17 cellular contexts compared by ENCODE assay signal in genomic region chr1:15958788-15959187, GRCh38. TPM values are rescaled to one million over a fixed set of nuclear protein-coding genes. Genes with fewer than 3 reads are reported as not detected.
DNase-seq lines count a peak whose midpoint lies in the region; ATAC-seq and TF ChIP-seq lines count a peak whose summit lies in the region.
"Had no signal": no experiment of that assay in that cellular context is flagged by ENCODE, and none has a peak within 500 bp of the region (broad histone marks: within the 10 kb centered on the region; RNA-seq: fewer than 3 reads in every experiment).

No MANE protein-coding gene starts in this region.

- intact Hi-C loops in activated CD4-positive, alpha-beta memory T cell treated with anti-CD3 and anti-CD28 coated beads for 36 hours (cut with micrococcal nuclease) = loop anchor here (1.0 kb wide), 2 partner anchors 7 to 8 kb away; no protein-coding TSS in a partner anchor
- intact Hi-C loops in spleen (cut with DNase I; ENCODE audit: low total_unique reads) = no loop called here

- H3K36me3 ChIP-seq in RWPE2 (ENCODE audit: low read depth) (peaks cover 3% of the 10 kb centered on the region), endodermal cell (ENCODE audit: control insufficient read depth, insufficient read depth, low read length) (peaks cover under 1% of the 10 kb centered on the region), spleen (peaks cover 0 to 24% (median 0%) of the 10 kb centered on the region in 6 donors)

- POLR2A ChIA-PET in activated CD4-positive, alpha-beta memory T cell treated with anti-CD3 and anti-CD28 coated beads for 36 hours (lab: Charles Lee) = interaction anchor here (1.4 to 2.6 kb wide), 3 partner anchors 9 to 17 kb away, joined by 3 to 10 read pairs (median 9); partner anchors contain the start of gene ZBTB17
- POLR2A ChIA-PET in activated CD4-positive, alpha-beta memory T cell treated with anti-CD3 and anti-CD28 coated beads, Interleukin-2, amount 10 ng/mL, durations not matched to agents 7 days and 5 days (lab: Charles Lee) = interaction anchor here (1.5 to 1.9 kb wide), 2 partner anchors 9 to 17 kb away, joined by 4 to 6 read pairs; no protein-coding TSS in a partner anchor

- ATAC-seq in RWPE2 (ENCODE audit: low read depth) (no peak), GM18873 (IDR thresholded peaks at IDR 0.05; ENCODE audit: low FRiP score, unreplicated experiment) (no peak)

- TF ChIP-seq POLR2A in spleen (IDR thresholded peaks at IDR 0.05) = no peak

- no peaks in the 10 kb centered on the region for H3K27me3 Mint-ChIP-seq in activated CD4-positive, alpha-beta memory T cell treated with anti-CD3 and anti-CD28 coated beads for 36 hours
- no peaks in the 10 kb centered on the region for H3K27me3 Mint-ChIP-seq in activated CD4-positive, alpha-beta memory T cell treated with anti-CD3 and anti-CD28 coated beads, Interleukin-2, amount 10 ng/mL, durations not matched to agents 7 days and 5 days
- peaks cover 3% of the 10 kb centered on the region for H3K27me3 Mint-ChIP-seq in endodermal cell (ENCODE audit: insufficient read depth)

- no peak overlapping the region for H3K4me3 Mint-ChIP-seq in activated CD4-positive, alpha-beta memory T cell treated with anti-CD3 and anti-CD28 coated beads for 36 hours
- H3K4me3 Mint-ChIP-seq in activated CD4-positive, alpha-beta memory T cell treated with anti-CD3 and anti-CD28 coated beads, Interleukin-2, amount 10 ng/mL, durations not matched to agents 7 days and 5 days = no peak overlapping the region
- H3K4me3 Mint-ChIP-seq in endodermal cell = no peak overlapping the region
- H3K4me3 Mint-ChIP-seq: neural crest cell had no signal

- no peak overlapping the region for H3K4me3 ChIP-seq in RWPE2 (ENCODE audit: severe bottlenecking)
- no peak overlapping the region for H3K4me3 ChIP-seq in endodermal cell (ENCODE audit: low read length)
- no peak overlapping the region for H3K4me3 ChIP-seq in spleen
- H3K4me3 ChIP-seq: esophagus squamous epithelium had no signal

- TF ChIP-seq CTCF in RWPE2 (IDR thresholded peaks at IDR 0.05; ENCODE audit: poor library complexity, severe bottlenecking) (peak; percentile 39), endodermal cell (conservative IDR thresholded peaks at IDR 0.05) (peak; percentile 26), spleen (IDR thresholded peaks at IDR 0.05 in 8 of 11, conservative IDR thresholded peaks at IDR 0.05 in 3 of 11) (no peak)

- peaks cover 88% of the 10 kb centered on the region for H3K4me1 Mint-ChIP-seq in activated CD4-positive, alpha-beta memory T cell treated with anti-CD3 and anti-CD28 coated beads for 36 hours (ENCODE audit: low read depth)
- peaks cover 47% of the 10 kb centered on the region for H3K4me1 Mint-ChIP-seq in activated CD4-positive, alpha-beta memory T cell treated with anti-CD3 and anti-CD28 coated beads, Interleukin-2, amount 10 ng/mL, durations not matched to agents 7 days and 5 days
- H3K4me1 Mint-ChIP-seq in endodermal cell = peaks cover 49% of the 10 kb centered on the region

- H3K27me3 ChIP-seq in RWPE2 (ENCODE audit: insufficient read depth, poor library complexity, severe bottlenecking) = no peaks in the 10 kb centered on the region
- no peaks in the 10 kb centered on the region for H3K27me3 ChIP-seq in endodermal cell (ENCODE audit: control insufficient read depth, insufficient read depth, low read length, poor library complexity, severe bottlenecking)
- H3K27me3 ChIP-seq in spleen (replicated peaks in 1 of 7) = no peaks in the 10 kb centered on the region
- H3K27me3 ChIP-seq: esophagus squamous epithelium had no signal

- CTCF ChIA-PET in activated CD4-positive, alpha-beta memory T cell treated with anti-CD3 and anti-CD28 coated beads for 36 hours (lab: Charles Lee) = interaction anchor here (2.3 kb wide), 1 partner anchor 167 kb away, joined by 9 read pairs; no protein-coding TSS in a partner anchor
- CTCF ChIA-PET in activated CD4-positive, alpha-beta memory T cell treated with anti-CD3 and anti-CD28 coated beads, Interleukin-2, amount 10 ng/mL, durations not matched to agents 7 days and 5 days (lab: Charles Lee) = interaction anchor here (1.4 to 1.6 kb wide), 2 partner anchors 112 to 144 kb away, joined by 3 to 8 read pairs; partner anchors contain the start of gene SPEN

- no peaks in the 10 kb centered on the region for H3K9me3 Mint-ChIP-seq in activated CD4-positive, alpha-beta memory T cell treated with anti-CD3 and anti-CD28 coated beads for 36 hours
- H3K9me3 Mint-ChIP-seq in activated CD4-positive, alpha-beta memory T cell treated with anti-CD3 and anti-CD28 coated beads, Interleukin-2, amount 10 ng/mL, durations not matched to agents 7 days and 5 days = no peaks in the 10 kb centered on the region
- no peaks in the 10 kb centered on the region for H3K9me3 Mint-ChIP-seq in endodermal cell
- H3K9me3 Mint-ChIP-seq: neural crest cell had no signal

- H3K9me3 ChIP-seq in RWPE2 (ENCODE audit: severe bottlenecking) (no peaks in the 10 kb centered on the region), endodermal cell (ENCODE audit: control insufficient read depth, low read length) (no peaks in the 10 kb centered on the region), spleen (no peaks in the 10 kb centered on the region)
- H3K9me3 ChIP-seq: esophagus squamous epithelium had no signal

- no peak overlapping the region for H3K9ac ChIP-seq in endodermal cell (ENCODE audit: extremely low read depth, low read length, poor library complexity, severe bottlenecking)

- H3K4me1 ChIP-seq in RWPE2 (ENCODE audit: insufficient read depth, poor library complexity, severe bottlenecking) (peaks cover 19% of the 10 kb centered on the region), endodermal cell (ENCODE audit: control insufficient read depth, insufficient read depth, low read length) (no peaks in the 10 kb centered on the region), spleen (peaks cover 28 to 99% (median 74%) of the 10 kb centered on the region in 6 donors)

- H3K27ac ChIP-seq in RWPE2 (ENCODE audit: poor library complexity, severe bottlenecking) (peak overlapping the region; percentile 99), endodermal cell (ENCODE audit: low read depth, low read length) (no peak overlapping the region), spleen (peak overlapping the region in 2 of 8 donors; percentile 38 to 50)

- DNase-seq in activated CD4-positive, alpha-beta memory T cell treated with anti-CD3 and anti-CD28 coated beads for 36 hours = no peak
- no peak for DNase-seq in activated CD4-positive, alpha-beta memory T cell treated with anti-CD3 and anti-CD28 coated beads, Interleukin-2, amount 10 ng/mL, durations not matched to agents 7 days and 5 days
- DNase-seq in RWPE2 (ENCODE audit: low spot score) (no peak), endodermal cell (no peak), spleen (peak; percentile 33), NCI-H748 treated with DMSO at 0.1 percent for 48 hours (lab: John Stamatoyannopoulos, UW) (no peak), globus pallidus (ENCODE audit: low spot score) (no peak)
- DNase-seq: activated CD4-positive, alpha-beta T cell treated with anti-CD3 and anti-CD28 coated beads for 4 hours; esophagus squamous epithelium; islet precursor cell; NCI-H2227 treated with DMSO at 0.1 percent for 48 hours; SHP77; stimulated activated CD4-positive, alpha-beta T cell treated with anti-CD3 and anti-CD28 coated beads, Interleukin-12 subunit alpha, Interleukin-12 subunit beta, amount 100 ng/mL, for 4 hours had no signal

- H3K36me3 Mint-ChIP-seq in activated CD4-positive, alpha-beta memory T cell treated with anti-CD3 and anti-CD28 coated beads for 36 hours = peaks cover 7% of the 10 kb centered on the region
- peaks cover 21% of the 10 kb centered on the region for H3K36me3 Mint-ChIP-seq in activated CD4-positive, alpha-beta memory T cell treated with anti-CD3 and anti-CD28 coated beads, Interleukin-2, amount 10 ng/mL, durations not matched to agents 7 days and 5 days (ENCODE audit: low read depth)
- peaks cover 5% of the 10 kb centered on the region for H3K36me3 Mint-ChIP-seq in endodermal cell (ENCODE audit: low read depth)

- H3K27ac Mint-ChIP-seq in activated CD4-positive, alpha-beta memory T cell treated with anti-CD3 and anti-CD28 coated beads for 36 hours = peak overlapping the region; percentile 73
- H3K27ac Mint-ChIP-seq in activated CD4-positive, alpha-beta memory T cell treated with anti-CD3 and anti-CD28 coated beads, Interleukin-2, amount 10 ng/mL, durations not matched to agents 7 days and 5 days = no peak overlapping the region
- no peak overlapping the region for H3K27ac Mint-ChIP-seq in endodermal cell

RNA-seq across cellular contexts. Expression of gene ZBTB17, which starts 17.1 kb away (rescaled TPM):
- total RNA-seq in activated CD4-positive, alpha-beta memory T cell treated with anti-CD3 and anti-CD28 coated beads for 36 hours = 10 to 100 TPM; 52.7 to 58.8 TPM
- 10 to 100 TPM; 43.8 to 48.0 TPM for total RNA-seq in activated CD4-positive, alpha-beta memory T cell treated with anti-CD3 and anti-CD28 coated beads, Interleukin-2, amount 10 ng/mL, durations not matched to agents 7 days and 5 days
- total RNA-seq in endodermal cell (10 to 100 TPM; 28.0 to 31.7 TPM), spleen (10 to 100 TPM; 36.8 to 73.4 (median 52.1) TPM)
- 35.1 TPM for polyA plus RNA-seq in endodermal cell (2013, experiment 1 of 2)
- polyA plus RNA-seq in endodermal cell (2013, experiment 2 of 2) = 32.6 TPM
- polyA plus RNA-seq in spleen = 100 to 1,000 TPM in 2 of 3 donors, 10 to 100 TPM in 1; 46.5 to 139 (median 111) TPM

RNA-seq across cellular contexts. Expression of gene SRARP, which starts 45.2 kb away (rescaled TPM):
- not detected for total RNA-seq in activated CD4-positive, alpha-beta memory T cell treated with anti-CD3 and anti-CD28 coated beads for 36 hours
- not detected for total RNA-seq in activated CD4-positive, alpha-beta memory T cell treated with anti-CD3 and anti-CD28 coated beads, Interleukin-2, amount 10 ng/mL, durations not matched to agents 7 days and 5 days
- total RNA-seq in endodermal cell (1 to 10 TPM in 1 of 2 donors, under 1 TPM in 1; 0.97 to 1.3 TPM), spleen (not detected)
- 0.18 TPM for polyA plus RNA-seq in endodermal cell (2013, experiment 1 of 2)
- 0.12 TPM for polyA plus RNA-seq in endodermal cell (2013, experiment 2 of 2)
- polyA plus RNA-seq in spleen = not detected
- total RNA-seq: esophagus squamous epithelium, H4, neural crest cell had no signal
- polyA plus RNA-seq: AG04450 had no signal

RNA-seq across cellular contexts. Expression of gene HSPB7, which starts 59.1 kb away (rescaled TPM):
- total RNA-seq in activated CD4-positive, alpha-beta memory T cell treated with anti-CD3 and anti-CD28 coated beads for 36 hours = not detected
- total RNA-seq in activated CD4-positive, alpha-beta memory T cell treated with anti-CD3 and anti-CD28 coated beads, Interleukin-2, amount 10 ng/mL, durations not matched to agents 7 days and 5 days = not detected
- total RNA-seq in endodermal cell (under 1 TPM in 1 of 2 donors, not detected in 1; 0.15 TPM), spleen (1 to 10 TPM in 6 of 7 donors, under 1 TPM in 1; 0.60 to 3.7 (median 2.2) TPM)
- 0.18 TPM for polyA plus RNA-seq in endodermal cell (2013, experiment 1 of 2)
- polyA plus RNA-seq in endodermal cell (2013, experiment 2 of 2) = not detected
- polyA plus RNA-seq in spleen = 1 to 10 TPM; 2.3 to 8.1 (median 4.2) TPM
- total RNA-seq: H4, neural crest cell had no signal

Comparison
In these comparisons a context has a peak if more than half of its experiments do, and no peak if none do; other contexts are left out.
1. CTCF ChIP-seq: peak in RWPE2 (single experiment) and endodermal cell (single experiment); none in spleen (0 of 11).